ENCODE assay signal across 8 cellular contexts in genomic region chr18:79402977-79403722, GRCh38. TPM values are rescaled to one million over a fixed set of nuclear protein-coding genes. Genes with fewer than 3 reads are reported as not detected.
DNase-seq lines count a peak whose midpoint lies in the region; TF ChIP-seq lines count a peak whose summit lies in the region.

No MANE protein-coding gene starts in this region.

- peaks cover 62% of the 10 kb centered on the region for H3K4me1 ChIP-seq in left ventricle myocardium inferior

- no peaks in the 10 kb centered on the region for H3K9me3 ChIP-seq in left ventricle myocardium inferior (replicated peaks)

- H3K27me3 ChIP-seq in left ventricle myocardium inferior (ENCODE audit: low read depth), result no peaks in the 10 kb centered on the region

- intact Hi-C loops in activated T-helper 2 cell treated with anti-CD3 and anti-CD28 coated beads, Interferon-gamma antibody, Interleukin-2, Interleukin-4, amounts not matched to agents 10 μg/mL and 5 μg/mL and 100 μg/mL, durations not matched to agents 14 hours and 24 hours and 36 hours (cut with micrococcal nuclease), result no loop called here
- intact Hi-C loops in left ventricle myocardium inferior (cut with micrococcal nuclease), result no loop called here

- H3K4me3 ChIP-seq in left ventricle myocardium inferior, result peak overlapping the region; percentile 33
- H3K4me3 ChIP-seq in skin epidermis, result peak overlapping the region in 2 of 7 experiments; percentile 1 to 11

- TF ChIP-seq CTCF in left ventricle myocardium inferior (IDR thresholded peaks at IDR 0.05; ENCODE audit: borderline replicate concordance), result no peak
- no peak for TF ChIP-seq CTCF in GM20000 (IDR thresholded peaks at IDR 0.05; ENCODE audit: extremely low read depth, missing control alignments)

- peak; percentile 45 to 71 for DNase-seq in NCI-H2081 (lab: John Stamatoyannopoulos, UW)
- no peak for DNase-seq in NCI-H2081 treated with DMSO at 0.1 percent for 48 hours (lab: John Stamatoyannopoulos, UW)
- DNase-seq in activated T-helper 2 cell treated with anti-CD3 and anti-CD28 coated beads, Interferon-gamma antibody, Interleukin-2, Interleukin-4, amounts not matched to agents 10 μg/mL and 5 μg/mL and 100 μg/mL, durations not matched to agents 14 hours and 24 hours and 36 hours (ENCODE audit: low spot score), result no peak
- DNase-seq in left ventricle myocardium inferior, result peak; percentile 79
- DNase-seq in GM20000 (ENCODE audit: low spot score), result no peak
- no peak for DNase-seq in GM19240 (ENCODE audit: insufficient read length, low spot score)
- DNase-seq in iPS-NIHi7 (ENCODE audit: extremely low spot score), result no peak

- peak overlapping the region; percentile 82 for H3K4me3 Mint-ChIP-seq in activated T-helper 2 cell treated with anti-CD3 and anti-CD28 coated beads, Interferon-gamma antibody, Interleukin-2, Interleukin-4, amounts not matched to agents 10 μg/mL and 5 μg/mL and 100 μg/mL, durations not matched to agents 14 hours and 24 hours and 36 hours (ENCODE audit: low read depth)

- no peaks in the 10 kb centered on the region for H3K9me3 Mint-ChIP-seq in activated T-helper 2 cell treated with anti-CD3 and anti-CD28 coated beads, Interferon-gamma antibody, Interleukin-2, Interleukin-4, amounts not matched to agents 10 μg/mL and 5 μg/mL and 100 μg/mL, durations not matched to agents 14 hours and 24 hours and 36 hours

- H3K27ac ChIP-seq in left ventricle myocardium inferior (replicated peaks) (peak overlapping the region; percentile 81), skin epidermis (peak overlapping the region in 18 of 21 experiments; percentile 7 to 96 (median 60))

- no peaks in the 10 kb centered on the region for H3K36me3 ChIP-seq in left ventricle myocardium inferior

- H3K4me1 Mint-ChIP-seq in activated T-helper 2 cell treated with anti-CD3 and anti-CD28 coated beads, Interferon-gamma antibody, Interleukin-2, Interleukin-4, amounts not matched to agents 10 μg/mL and 5 μg/mL and 100 μg/mL, durations not matched to agents 14 hours and 24 hours and 36 hours (ENCODE audit: low read depth), result peaks cover 61% of the 10 kb centered on the region

- H3K36me3 Mint-ChIP-seq in activated T-helper 2 cell treated with anti-CD3 and anti-CD28 coated beads, Interferon-gamma antibody, Interleukin-2, Interleukin-4, amounts not matched to agents 10 μg/mL and 5 μg/mL and 100 μg/mL, durations not matched to agents 14 hours and 24 hours and 36 hours (ENCODE audit: low read depth), result peaks cover 70% of the 10 kb centered on the region

- no peaks in the 10 kb centered on the region for H3K27me3 Mint-ChIP-seq in activated T-helper 2 cell treated with anti-CD3 and anti-CD28 coated beads, Interferon-gamma antibody, Interleukin-2, Interleukin-4, amounts not matched to agents 10 μg/mL and 5 μg/mL and 100 μg/mL, durations not matched to agents 14 hours and 24 hours and 36 hours (ENCODE audit: low read depth)

- peak overlapping the region; percentile 96 for H3K27ac Mint-ChIP-seq in activated T-helper 2 cell treated with anti-CD3 and anti-CD28 coated beads, Interferon-gamma antibody, Interleukin-2, Interleukin-4, amounts not matched to agents 10 μg/mL and 5 μg/mL and 100 μg/mL, durations not matched to agents 14 hours and 24 hours and 36 hours

RNA-seq across cellular contexts. Expression of gene NFATC1, which starts 7.4 kb away (rescaled TPM):
- total RNA-seq in activated T-helper 2 cell treated with anti-CD3 and anti-CD28 coated beads, Interferon-gamma antibody, Interleukin-2, Interleukin-4, amounts not matched to agents 10 μg/mL and 5 μg/mL and 100 μg/mL, durations not matched to agents 14 hours and 24 hours and 36 hours, result 95.0 and 99.9 TPM in 2 replicates
- total RNA-seq in left ventricle myocardium inferior, result 18.3 TPM

Comparison
In these comparisons a context has a peak if more than half of its experiments do, and no peak if none do; other contexts are left out.
1. DNase-seq: peak in NCI-H2081 (2 of 2) and left ventricle myocardium inferior (single experiment); none in NCI-H2081 treated with DMSO at 0.1 percent for 48 hours (single experiment), activated T-helper 2 cell treated with anti-CD3 and anti-CD28 coated beads, Interferon-gamma antibody, Interleukin-2, Interleukin-4, amounts not matched to agents 10 μg/mL and 5 μg/mL and 100 μg/mL, durations not matched to agents 14 hours and 24 hours and 36 hours (single experiment), GM20000 (single experiment), GM19240 (single experiment) and iPS-NIHi7 (single experiment).